Comparison of ENCODE assay signal across 1 cellular context in the genomic region with DNA sequence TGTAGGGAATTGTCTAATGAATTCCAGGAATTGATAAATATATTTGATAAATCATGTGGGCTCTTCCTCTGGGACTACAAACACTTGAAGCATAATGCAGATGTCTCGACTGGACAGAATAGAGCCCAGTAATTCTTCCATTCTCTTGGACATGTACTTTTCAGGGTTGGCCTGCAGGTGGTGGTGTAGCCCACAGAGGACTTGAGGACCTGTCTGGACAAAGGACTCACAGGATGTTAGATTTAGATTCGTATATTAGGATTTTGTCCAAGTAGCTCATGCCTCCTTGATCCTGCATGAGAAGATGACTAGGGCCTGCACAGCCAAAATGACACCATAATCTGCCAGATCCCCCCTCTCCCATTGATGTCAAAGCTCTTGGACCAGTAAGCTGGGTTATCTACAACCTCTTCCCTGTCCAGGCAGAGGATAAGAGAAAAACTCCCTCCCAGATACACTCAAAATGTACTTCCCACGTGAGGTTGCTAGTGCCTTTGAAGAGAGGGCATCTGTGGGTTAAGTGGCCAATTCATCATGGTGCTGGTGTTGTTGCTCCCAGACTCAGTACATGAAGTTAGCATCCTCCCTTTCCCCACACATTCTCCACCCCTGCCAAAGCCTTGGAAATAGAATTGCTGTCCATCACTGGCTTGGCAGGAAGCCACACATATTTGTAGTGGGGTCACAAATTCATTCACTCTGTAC.
TF ChIP-seq lines count a peak whose summit lies in the region.

No MANE protein-coding gene starts in this region.

TF ChIP-seq in H1, 55 proteins besides CTCF, POLR2A, EP300 and RAD21 (continued from another document):
- TF ChIP-seq ATF2 (IDR thresholded peaks at IDR 0.05; ENCODE audit: low read length) (no peak), SP4 (IDR thresholded peaks at IDR 0.05; ENCODE audit: low read length) (no peak), PHF8 (conservative IDR thresholded peaks at IDR 0.05; ENCODE audit: low read depth, low read length) (no peak), CREB1 (IDR thresholded peaks at IDR 0.05) (no peak), SP1 (IDR thresholded peaks at IDR 0.05; ENCODE audit: low read depth, low read length) (no peak), RBBP5 (IDR thresholded peaks at IDR 0.05; ENCODE audit: borderline replicate concordance, low read depth, low read length) (no peak), JUN (IDR thresholded peaks at IDR 0.05; ENCODE audit: low read depth, low read length) (no peak), CEBPB (IDR thresholded peaks at IDR 0.05; ENCODE audit: low read depth, low read length) (no peak), TAF7 (optimal IDR thresholded peaks at IDR 0.05; ENCODE audit: borderline replicate concordance, low read depth, low read length) (no peak), NRF1 (IDR thresholded peaks at IDR 0.05; ENCODE audit: low read depth, low read length) (no peak)
- TF ChIP-seq, protein P1, sequence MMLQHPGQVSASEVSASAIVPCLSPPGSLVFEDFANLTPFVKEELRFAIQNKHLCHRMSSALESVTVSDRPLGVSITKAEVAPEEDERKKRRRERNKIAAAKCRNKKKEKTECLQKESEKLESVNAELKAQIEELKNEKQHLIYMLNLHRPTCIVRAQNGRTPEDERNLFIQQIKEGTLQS (IDR thresholded peaks at IDR 0.05; ENCODE audit: insufficient read depth, low read depth, low read length) = no peak
- TF ChIP-seq, protein P2, sequence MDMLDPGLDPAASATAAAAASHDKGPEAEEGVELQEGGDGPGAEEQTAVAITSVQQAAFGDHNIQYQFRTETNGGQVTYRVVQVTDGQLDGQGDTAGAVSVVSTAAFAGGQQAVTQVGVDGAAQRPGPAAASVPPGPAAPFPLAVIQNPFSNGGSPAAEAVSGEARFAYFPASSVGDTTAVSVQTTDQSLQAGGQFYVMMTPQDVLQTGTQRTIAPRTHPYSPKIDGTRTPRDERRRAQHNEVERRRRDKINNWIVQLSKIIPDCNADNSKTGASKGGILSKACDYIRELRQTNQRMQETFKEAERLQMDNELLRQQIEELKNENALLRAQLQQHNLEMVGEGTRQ (IDR thresholded peaks at IDR 0.05; ENCODE audit: low read length) = no peak
